Comparison of ENCODE assay signal across 10 cellular contexts in genomic region chr15:23670970-23671369, GRCh38. TPM values are rescaled to one million over a fixed set of nuclear protein-coding genes. Genes with fewer than 3 reads are reported as not detected.
"Had no signal": no experiment of that assay in that cellular context is flagged by ENCODE, and none has a peak within 500 bp of the region (broad histone marks: within the 10 kb centered on the region; RNA-seq: fewer than 3 reads in every experiment).

No MANE protein-coding gene starts in this region.

- H3K4me2 ChIP-seq: KMS-11 had no signal

- H3K9me3 ChIP-seq: HAP-1 had no signal

- H3K4me3 ChIP-seq: GM23248, HAP-1 had no signal

- H3K4me1 ChIP-seq: HAP-1 had no signal

- H3K36me3 ChIP-seq: HAP-1 had no signal

- DNase-seq: GM23248, GOT3, H7, HFFc6, KBM-7 had no signal

- H2AFZ ChIP-seq: GM23248 had no signal

- ATAC-seq: HCT116 had no signal

- H3K27ac ChIP-seq: GM23248, HL-60, KMS-11 had no signal

- H3K9ac ChIP-seq: GM23248, KMS-11 had no signal

RNA-seq across cellular contexts. Expression of gene NDN, which starts 16.1 kb away (rescaled TPM):
- total RNA-seq: HFFc6 had no signal

RNA-seq across cellular contexts. Expression of gene MAGEL2, which starts 23.3 kb away (rescaled TPM):
- total RNA-seq: HT1080 had no signal
